Comparison of ENCODE assay signal across 8 cellular contexts in the genomic region with DNA sequence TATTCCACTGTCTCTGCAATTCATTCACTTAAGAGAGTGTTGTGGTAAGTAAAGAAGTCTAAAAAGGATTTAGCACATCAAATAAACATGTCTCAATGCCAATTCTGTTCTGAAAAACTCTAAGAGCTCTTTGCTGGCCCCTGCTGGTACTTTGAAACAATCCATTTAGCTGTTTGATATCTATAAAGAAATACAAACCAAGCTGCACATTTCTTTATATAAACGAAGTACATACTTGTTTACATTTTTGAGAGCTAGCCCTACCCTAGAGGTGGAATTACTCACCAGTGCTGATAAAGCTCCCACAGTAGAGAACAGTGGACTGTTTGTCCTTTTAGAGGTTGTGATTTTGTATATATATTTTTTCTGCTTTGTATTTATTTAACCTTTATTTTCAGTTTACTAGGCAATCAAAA.
DNase-seq lines count a peak whose midpoint lies in the region; ATAC-seq and TF ChIP-seq lines count a peak whose summit lies in the region.

No MANE protein-coding gene starts in this region.

- no peak overlapping the region for H2AFZ ChIP-seq in neuronal stem cell (ENCODE audit: low read length)

- H2AK5ac ChIP-seq in mesendoderm (ENCODE audit: low read length) (no peak overlapping the region), neuronal stem cell (ENCODE audit: low read depth, low read length) (no peak overlapping the region)

- POLR2A ChIA-PET in AG04449 (lab: Yijun Ruan, JAX), result interaction anchor here (2.4 kb wide), 1 partner anchor 10 kb away, joined by 15 read pairs; no protein-coding TSS in a partner anchor

- no peak overlapping the region for H3K9ac ChIP-seq in mesendoderm (ENCODE audit: low read length)
- no peak overlapping the region for H3K9ac ChIP-seq in neuronal stem cell (ENCODE audit: low read depth, low read length, poor library complexity)

- no peak overlapping the region for H2BK15ac ChIP-seq in mesendoderm (replicated peaks; ENCODE audit: low read depth)
- no peak overlapping the region for H2BK15ac ChIP-seq in neuronal stem cell (ENCODE audit: low read length)

- H3K14ac ChIP-seq in neuronal stem cell (ENCODE audit: low read length), result no peak overlapping the region

- H3K4me1 ChIP-seq in mesendoderm (ENCODE audit: control insufficient read depth, low read depth, low read length), result no peaks in the 10 kb centered on the region
- no peaks in the 10 kb centered on the region for H3K4me1 ChIP-seq in neuronal stem cell (ENCODE audit: control insufficient read depth in 2 of 2, insufficient read depth in 1 of 2, low read depth in 1 of 2, low read length in 2 of 2)

- CTCF ChIA-PET in AG04449 (lab: Yijun Ruan, JAX), result interaction anchor here (0.7 to 5.6 kb wide), 23 partner anchors 9 to 522 kb away, joined by 3 to 33 read pairs (median 5); no protein-coding TSS in a partner anchor

- H3K27ac ChIP-seq in coronary artery, result no peak overlapping the region
- no peak overlapping the region for H3K27ac ChIP-seq in mesendoderm (ENCODE audit: low read depth, low read length)
- no peak overlapping the region for H3K27ac ChIP-seq in neuronal stem cell (replicated peaks; ENCODE audit: low read length)

- TF ChIP-seq CTCF in AG04449 (IDR thresholded peaks at IDR 0.05; ENCODE audit: insufficient read depth, low read length, missing control alignments) (peak; percentile 53), GM12865 (IDR thresholded peaks at IDR 0.05; ENCODE audit: insufficient read depth, low read depth, low read length, missing control alignments) (peak; percentile 30), coronary artery (IDR thresholded peaks at IDR 0.05) (peak; percentile 42)

- H3K27me3 ChIP-seq in mesendoderm (ENCODE audit: insufficient read depth, low read length, poor library complexity) (no peaks in the 10 kb centered on the region), neuronal stem cell (ENCODE audit: control insufficient read depth in 3 of 3, insufficient read depth in 3 of 3, low read depth in 1 of 3, low read length in 3 of 3) (no peaks in the 10 kb centered on the region)

- H3K56ac ChIP-seq in mesendoderm (ENCODE audit: low read length), result no peak overlapping the region

- H2BK120ac ChIP-seq in mesendoderm (ENCODE audit: low read depth, low read length) (no peak overlapping the region), neuronal stem cell (ENCODE audit: low read depth, low read length) (no peak overlapping the region)

- H4K91ac ChIP-seq in neuronal stem cell (ENCODE audit: low read depth, low read length, poor library complexity), result no peak overlapping the region

- no peak overlapping the region for H3K4me3 ChIP-seq in AG04449 (ENCODE audit: low read depth, low read length)
- no peak overlapping the region for H3K4me3 ChIP-seq in GM12865 (ENCODE audit: low read depth, low read length)
- no peak overlapping the region for H3K4me3 ChIP-seq in coronary artery
- no peak overlapping the region for H3K4me3 ChIP-seq in mesendoderm (ENCODE audit: low read length)
- no peak overlapping the region for H3K4me3 ChIP-seq in neuronal stem cell (ENCODE audit: low read length in 2 of 2)

- H3K4ac ChIP-seq in mesendoderm (ENCODE audit: low read depth, low read length) (no peak overlapping the region), neuronal stem cell (ENCODE audit: low read length) (no peak overlapping the region)

- H3K9me3 ChIP-seq in neuronal stem cell (replicated peaks in 1 of 2; ENCODE audit: control insufficient read depth in 2 of 2, insufficient read depth in 1 of 2, low read depth in 1 of 2, low read length in 2 of 2), result no peaks in the 10 kb centered on the region

- H3K79me2 ChIP-seq in mesendoderm (ENCODE audit: control insufficient read depth, insufficient read depth, low read length), result no peaks in the 10 kb centered on the region

- H3K79me1 ChIP-seq in mesendoderm (ENCODE audit: low read length) (no peaks in the 10 kb centered on the region), neuronal stem cell (ENCODE audit: low read depth, low read length) (no peaks in the 10 kb centered on the region)

- no peak overlapping the region for H3K4me2 ChIP-seq in mesendoderm (ENCODE audit: low read length)
- H3K4me2 ChIP-seq in neuronal stem cell (ENCODE audit: insufficient read depth, low read length, poor library complexity, severe bottlenecking), result no peak overlapping the region

- H3K23ac ChIP-seq in mesendoderm (ENCODE audit: low read length) (no peak overlapping the region), neuronal stem cell (ENCODE audit: low read depth, low read length, poor library complexity) (no peak overlapping the region)

- H2BK5ac ChIP-seq in mesendoderm (ENCODE audit: low read length) (no peak overlapping the region), neuronal stem cell (ENCODE audit: low read length) (no peak overlapping the region)

- H3K36me3 ChIP-seq in mesendoderm (ENCODE audit: control insufficient read depth, insufficient read depth, low read length), result no peaks in the 10 kb centered on the region
- H3K36me3 ChIP-seq in neuronal stem cell (replicated peaks in 1 of 2; ENCODE audit: control insufficient read depth in 2 of 2, insufficient read depth in 2 of 2, low read length in 2 of 2), result no peaks in the 10 kb centered on the region

- H2BK12ac ChIP-seq in neuronal stem cell (ENCODE audit: low read length), result no peak overlapping the region

- no peak overlapping the region for H4K5ac ChIP-seq in mesendoderm (ENCODE audit: low read length)

- WGBS in mesendoderm (ENCODE audit: extremely low coverage, insufficient coverage, low lambda C conversion rate), result no CpG with 5 or more reads among the region's 1 CpG
- no CpG with 5 or more reads among the region's 1 CpG for WGBS in neuronal stem cell (ENCODE audit: extremely low coverage in 2 of 2, insufficient read length in 2 of 2, insufficient replicate concordance in 1 of 2), 2 donors

- ATAC-seq in HG02642 (IDR thresholded peaks at IDR 0.05; ENCODE audit: poor library complexity, unreplicated experiment), result no peak

- no peak overlapping the region for H3K18ac ChIP-seq in mesendoderm (ENCODE audit: low read length)
- no peak overlapping the region for H3K18ac ChIP-seq in neuronal stem cell (ENCODE audit: low read length)

- H4K8ac ChIP-seq in mesendoderm (ENCODE audit: low read depth, low read length) (no peak overlapping the region), neuronal stem cell (ENCODE audit: low read depth, low read length) (no peak overlapping the region)

- DNase-seq in AG04449 (ENCODE audit: low read depth, low spot score), result peak; percentile 67
- peak; percentile 33 for DNase-seq in GM12865 (ENCODE audit: low read depth)
- peak; percentile 65 for DNase-seq in NCI-H69 (lab: John Stamatoyannopoulos, UW)
- DNase-seq in coronary artery (ENCODE audit: low spot score), result no peak
- peak; percentile 26 for DNase-seq in mesendoderm
- DNase-seq in neuronal stem cell (ENCODE audit: low spot score), result no peak
- no peak for DNase-seq in activated T-cell treated with anti-CD3 and anti-CD28 coated beads, Interleukin-2, amount 50 U/mL, for 48 hours

Comparison
In these comparisons a context has a peak if more than half of its experiments do, and no peak if none do; other contexts are left out.
1. DNase-seq: peak in AG04449 (single experiment), GM12865 (single experiment), NCI-H69 (single experiment) and mesendoderm (single experiment); none in coronary artery (single experiment), neuronal stem cell (single experiment) and activated T-cell treated with anti-CD3 and anti-CD28 coated beads, Interleukin-2, amount 50 U/mL, for 48 hours (0 of 2).
2. Peak in every context shown above with its lines, with median percentiles within 50 percentile points of each other: CTCF ChIP-seq.